25 cellular contexts compared by ENCODE assay signal in the genomic region with DNA sequence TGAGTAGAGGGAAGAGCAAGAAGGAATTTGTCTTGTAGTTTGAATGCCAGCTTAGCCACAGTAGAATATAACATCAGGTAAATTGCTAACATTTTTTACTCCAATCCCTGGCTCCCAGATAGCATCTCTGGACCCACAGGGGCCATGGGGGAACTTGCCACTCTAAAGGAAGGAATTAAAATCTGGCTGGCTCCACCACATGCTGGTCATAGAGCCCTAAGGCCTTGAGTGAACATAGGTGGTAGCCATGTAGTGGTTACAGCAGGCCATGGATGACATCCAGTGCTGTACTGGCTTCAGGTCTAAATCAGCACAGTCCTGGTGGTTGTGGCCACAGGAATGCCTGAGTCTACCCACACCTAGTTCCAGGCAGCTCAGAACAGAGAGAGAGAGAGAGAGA.
"Had no signal": no experiment of that assay in that cellular context is flagged by ENCODE, and none has a peak within 500 bp of the region (broad histone marks: within the 10 kb centered on the region; RNA-seq: fewer than 3 reads in every experiment).

No MANE protein-coding gene starts in this region.

- DNase-seq: activated B cell treated with CpG ODN at 0.5 μM for 24 hours; activated CD4-positive, alpha-beta T cell treated with anti-CD3 and anti-CD28 coated beads for 48 hours; activated CD4-positive, alpha-beta T cell treated with anti-CD3 and anti-CD28 coated beads, Interleukin-2, amount 50 U/mL, for 1 hour; activated CD4-positive, alpha-beta T cell treated with anti-CD3 and anti-CD28 coated beads, Interleukin-2, amount 50 U/mL, for 48 hours; activated CD8-positive, alpha-beta memory T cell treated with anti-CD3 and anti-CD28 coated beads for 24 hours; activated CD8-positive, alpha-beta T cell treated with anti-CD3 and anti-CD28 coated beads for 36 hours; activated effector memory CD4-positive, alpha-beta T cell treated with Interleukin-2 at 50 U/mL for 16 hours; activated gamma-delta T cell treated with Interleukin-2 at 50 U/mL for 16 hours; activated naive CD4-positive, alpha-beta T cell treated with anti-CD3 and anti-CD28 coated beads, Interleukin-2, amount 50 U/mL, for 16 hours; activated naive CD4-positive, alpha-beta T cell treated with Interleukin-2 at 50 U/mL for 16 hours; activated T-cell treated with anti-CD3 and anti-CD28 coated beads, Interleukin-2, amount 50 U/mL, for 4 hours; amniotic stem cell; anterior cingulate cortex; brain microvascular endothelial cell; effector CD4-positive, alpha-beta T cell; effector memory CD8-positive, alpha-beta T cell; erythroblast; foreskin keratinocyte; gastrocnemius medialis; SW 1271; T-cell; T1000; WERI-Rb-1 had no signal

- H3K4me3 ChIP-seq: coronary artery, esophagus muscularis mucosa, gastrocnemius medialis had no signal

- H3K27ac ChIP-seq: brain microvascular endothelial cell, coronary artery, esophagus muscularis mucosa, foreskin keratinocyte, gastrocnemius medialis, WERI-Rb-1 had no signal

- H3K27me3 ChIP-seq: brain microvascular endothelial cell, esophagus muscularis mucosa, foreskin keratinocyte, gastrocnemius medialis had no signal

- H3K4me1 ChIP-seq: esophagus muscularis mucosa, foreskin keratinocyte, gastrocnemius medialis had no signal

- H3K36me3 ChIP-seq: brain microvascular endothelial cell, esophagus muscularis mucosa, gastrocnemius medialis, WERI-Rb-1 had no signal

- H3K9me3 ChIP-seq: esophagus muscularis mucosa, gastrocnemius medialis had no signal
